16 cellular contexts compared by ENCODE assay signal in the genomic region with DNA sequence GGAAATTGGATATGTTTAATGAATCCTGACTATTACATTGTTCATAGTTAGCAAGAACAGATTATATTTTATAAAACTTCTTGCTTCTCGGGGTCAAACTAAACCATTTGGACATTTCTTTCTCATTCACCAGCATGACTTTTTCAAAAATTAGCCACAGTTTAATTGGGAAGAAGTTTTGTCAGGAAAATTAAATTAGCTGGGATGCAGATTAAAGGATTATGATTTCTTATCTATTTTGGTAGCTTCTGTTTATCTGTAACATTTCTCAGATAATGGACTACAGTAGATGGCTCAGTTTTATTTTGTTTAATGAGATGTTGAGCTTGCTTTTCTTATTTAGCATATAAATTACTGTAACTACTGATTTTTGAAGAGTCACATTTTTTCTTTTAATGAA. TPM values are rescaled to one million over a fixed set of nuclear protein-coding genes. Genes with fewer than 3 reads are reported as not detected.
DNase-seq lines count a peak whose midpoint lies in the region; ATAC-seq and TF ChIP-seq lines count a peak whose summit lies in the region.
"Had no signal": no experiment of that assay in that cellular context is flagged by ENCODE, and none has a peak within 500 bp of the region (broad histone marks: within the 10 kb centered on the region; RNA-seq: fewer than 3 reads in every experiment).

No MANE protein-coding gene starts in this region.

- no peak overlapping the region for H3K18ac ChIP-seq in mesendoderm (ENCODE audit: low read length)

- H3K23ac ChIP-seq in mesendoderm (ENCODE audit: low read length): no peak overlapping the region

- H2BK120ac ChIP-seq in mesendoderm (ENCODE audit: low read depth, low read length): no peak overlapping the region

- H2AK5ac ChIP-seq in mesendoderm (ENCODE audit: low read length): no peak overlapping the region

- intact Hi-C loops in body of pancreas (cut with DNase I): loop anchor here (5.0 kb wide), 1 partner anchor 671 kb away; no protein-coding TSS in a partner anchor

- H3K27me3 ChIP-seq in SK-N-SH (ENCODE audit: insufficient read depth) (no peaks in the 10 kb centered on the region), mesendoderm (ENCODE audit: insufficient read depth, low read length, poor library complexity) (no peaks in the 10 kb centered on the region), body of pancreas (no peaks in the 10 kb centered on the region)

- H3K36me3 ChIP-seq in SK-N-SH (replicated peaks in 1 of 2; ENCODE audit: control insufficient read depth in 1 of 2, insufficient read depth in 2 of 2, low read length in 1 of 2) (no peaks in the 10 kb centered on the region), mesendoderm (ENCODE audit: control insufficient read depth, insufficient read depth, low read length) (no peaks in the 10 kb centered on the region), body of pancreas (replicated peaks in 1 of 2; ENCODE audit: insufficient read depth in 1 of 2, low read depth in 2 of 2) (no peaks in the 10 kb centered on the region)

- CTCF ChIA-PET in SK-N-SH (lab: Yijun Ruan, JAX): interaction anchor here (0.6 to 6.3 kb wide), 12 partner anchors 9 to 675 kb away, joined by 3 to 155 read pairs (median 4); a partner anchor contains a TSS

- no peak overlapping the region for H4K5ac ChIP-seq in mesendoderm (ENCODE audit: low read length)

- H4K8ac ChIP-seq in mesendoderm (ENCODE audit: low read depth, low read length): no peak overlapping the region

- no peaks in the 10 kb centered on the region for H3F3A ChIP-seq in SK-N-SH (replicated peaks; ENCODE audit: insufficient read depth)

- H3K27ac ChIP-seq in 22Rv1 (peak overlapping the region; percentile 56), SK-N-SH (ENCODE audit: low read depth in 2 of 2, low read length in 1 of 2) (no peak overlapping the region), mesendoderm (ENCODE audit: low read depth, low read length) (no peak overlapping the region), body of pancreas (no peak overlapping the region)

- TF ChIP-seq CTCF in 22Rv1 (IDR thresholded peaks at IDR 0.05): no peak
- TF ChIP-seq CTCF in SK-N-SH (IDR thresholded peaks at IDR 0.05): no peak
- TF ChIP-seq CTCF in body of pancreas (IDR thresholded peaks at IDR 0.05): no peak

- ATAC-seq in body of pancreas: no peak

- H3K4me2 ChIP-seq in SK-N-SH (no peak overlapping the region), mesendoderm (ENCODE audit: low read length) (no peak overlapping the region)

- no peak for TF ChIP-seq POLR2A in body of pancreas (IDR thresholded peaks at IDR 0.05)

- no peaks in the 10 kb centered on the region for H4K20me1 ChIP-seq in SK-N-SH (ENCODE audit: insufficient read depth)

- 61% methylated on average over 1 of the region's 1 CpG for WGBS in SK-N-SH (ENCODE audit: low lambda C conversion rate)
- no CpG with 5 or more reads among the region's 1 CpG for WGBS in mesendoderm (ENCODE audit: extremely low coverage, insufficient coverage, low lambda C conversion rate)
- WGBS in body of pancreas, 2 donors: 62 to 81% methylated on average over 1 of the region's 1 CpG

- H3K9me3 ChIP-seq in SK-N-SH (no peaks in the 10 kb centered on the region), body of pancreas (no peaks in the 10 kb centered on the region)

- no peak overlapping the region for H3K56ac ChIP-seq in mesendoderm (ENCODE audit: low read length)

- H3K79me2 ChIP-seq in SK-N-SH (ENCODE audit: insufficient read depth): no peaks in the 10 kb centered on the region
- no peaks in the 10 kb centered on the region for H3K79me2 ChIP-seq in mesendoderm (ENCODE audit: control insufficient read depth, insufficient read depth, low read length)

- peak in 1 of 2 experiments; percentile 44; a peak in 1 of 4 replicates for TF ChIP-seq EP300 in SK-N-SH (IDR thresholded peaks at IDR 0.05; ENCODE audit: borderline replicate concordance in 1 of 2, low read depth in 1 of 2, low read length in 1 of 2)

- no peaks in the 10 kb centered on the region for H3K9me2 ChIP-seq in SK-N-SH

- no peak overlapping the region for H2BK5ac ChIP-seq in mesendoderm (ENCODE audit: low read length)

- no peaks in the 10 kb centered on the region for H3K79me1 ChIP-seq in mesendoderm (ENCODE audit: low read length)

- TF ChIP-seq RAD21 in SK-N-SH (IDR thresholded peaks at IDR 0.05; ENCODE audit: low read length): no peak

- no peak overlapping the region for H3K4me3 ChIP-seq in SK-N-SH (ENCODE audit: low read depth in 2 of 2, low read length in 1 of 2)
- no peak overlapping the region for H3K4me3 ChIP-seq in mesendoderm (ENCODE audit: low read length)
- H3K4me3 ChIP-seq in body of pancreas: no peak overlapping the region

- no peak overlapping the region for H2AFZ ChIP-seq in SK-N-SH (ENCODE audit: low read depth)

- H3K4me1 ChIP-seq in SK-N-SH (ENCODE audit: control insufficient read depth in 1 of 2, insufficient read depth in 2 of 2, low read depth in 1 of 2, low read length in 1 of 2): peaks cover 0 to 6% of the 10 kb centered on the region in 2 experiments; a peak in 2 of 4 replicates
- H3K4me1 ChIP-seq in mesendoderm (ENCODE audit: control insufficient read depth, low read depth, low read length): no peaks in the 10 kb centered on the region
- no peaks in the 10 kb centered on the region for H3K4me1 ChIP-seq in body of pancreas

- DNase-seq in SK-N-SH (no peak), mesendoderm (peak; percentile 4), body of pancreas (no peak), NCI-H2029 treated with DMSO at 0.1 percent for 48 hours (lab: John Stamatoyannopoulos, UW) (no peak), anterior cingulate cortex (lab: John Stamatoyannopoulos, UW) (no peak)
- DNase-seq: 8988T; C1 segment of cervical spinal cord; Calu3; CD4-positive, alpha-beta memory T cell; COR-L47; DMS79 treated with DMSO at 0.1 percent for 48 hours; GF-D8; GOT3; H7; HCEC 1CT had no signal

- no peak overlapping the region for H2BK15ac ChIP-seq in mesendoderm (replicated peaks; ENCODE audit: low read depth)

- POLR2A ChIA-PET in SK-N-SH (lab: Yijun Ruan, JAX): no interaction called here

- no peak overlapping the region for H3K4ac ChIP-seq in mesendoderm (ENCODE audit: low read depth, low read length)

- H3K9ac ChIP-seq in SK-N-SH (no peak overlapping the region), mesendoderm (ENCODE audit: low read length) (no peak overlapping the region)

TF ChIP-seq in SK-N-SH, 30 proteins besides CTCF, POLR2A, EP300 and RAD21:
- TF ChIP-seq, protein P1, sequence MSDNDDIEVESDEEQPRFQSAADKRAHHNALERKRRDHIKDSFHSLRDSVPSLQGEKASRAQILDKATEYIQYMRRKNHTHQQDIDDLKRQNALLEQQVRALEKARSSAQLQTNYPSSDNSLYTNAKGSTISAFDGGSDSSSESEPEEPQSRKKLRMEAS (IDR thresholded peaks at IDR 0.05; ENCODE audit: low read depth): no peak
- TF ChIP-seq GATA2 (CRISPR knock-in tag; IDR thresholded peaks at IDR 0.05) (peak; percentile 48; the same call in 1 of the 2 replicates), CHD2 (IDR thresholded peaks at IDR 0.05; ENCODE audit: low read length, partially characterized antibody) (peak; percentile 9), RCOR1 (IDR thresholded peaks at IDR 0.05; ENCODE audit: low read length) (peak; percentile 25; the same call in 1 of the 2 replicates)
- TF ChIP-seq, protein P2, sequence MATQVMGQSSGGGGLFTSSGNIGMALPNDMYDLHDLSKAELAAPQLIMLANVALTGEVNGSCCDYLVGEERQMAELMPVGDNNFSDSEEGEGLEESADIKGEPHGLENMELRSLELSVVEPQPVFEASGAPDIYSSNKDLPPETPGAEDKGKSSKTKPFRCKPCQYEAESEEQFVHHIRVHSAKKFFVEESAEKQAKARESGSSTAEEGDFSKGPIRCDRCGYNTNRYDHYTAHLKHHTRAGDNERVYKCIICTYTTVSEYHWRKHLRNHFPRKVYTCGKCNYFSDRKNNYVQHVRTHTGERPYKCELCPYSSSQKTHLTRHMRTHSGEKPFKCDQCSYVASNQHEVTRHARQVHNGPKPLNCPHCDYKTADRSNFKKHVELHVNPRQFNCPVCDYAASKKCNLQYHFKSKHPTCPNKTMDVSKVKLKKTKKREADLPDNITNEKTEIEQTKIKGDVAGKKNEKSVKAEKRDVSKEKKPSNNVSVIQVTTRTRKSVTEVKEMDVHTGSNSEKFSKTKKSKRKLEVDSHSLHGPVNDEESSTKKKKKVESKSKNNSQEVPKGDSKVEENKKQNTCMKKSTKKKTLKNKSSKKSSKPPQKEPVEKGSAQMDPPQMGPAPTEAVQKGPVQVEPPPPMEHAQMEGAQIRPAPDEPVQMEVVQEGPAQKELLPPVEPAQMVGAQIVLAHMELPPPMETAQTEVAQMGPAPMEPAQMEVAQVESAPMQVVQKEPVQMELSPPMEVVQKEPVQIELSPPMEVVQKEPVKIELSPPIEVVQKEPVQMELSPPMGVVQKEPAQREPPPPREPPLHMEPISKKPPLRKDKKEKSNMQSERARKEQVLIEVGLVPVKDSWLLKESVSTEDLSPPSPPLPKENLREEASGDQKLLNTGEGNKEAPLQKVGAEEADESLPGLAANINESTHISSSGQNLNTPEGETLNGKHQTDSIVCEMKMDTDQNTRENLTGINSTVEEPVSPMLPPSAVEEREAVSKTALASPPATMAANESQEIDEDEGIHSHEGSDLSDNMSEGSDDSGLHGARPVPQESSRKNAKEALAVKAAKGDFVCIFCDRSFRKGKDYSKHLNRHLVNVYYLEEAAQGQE (IDR thresholded peaks at IDR 0.05; ENCODE audit: low read depth, low read length): no peak

RNA-seq across cellular contexts. Expression of a gene that starts 26.4 kb away (rescaled TPM):
- 10.9 and 14.6 TPM in 2 replicates for polyA plus RNA-seq in SK-N-SH (2012; rRNA removed)
- 20.9 and 23.8 TPM in 2 replicates for polyA plus RNA-seq in SK-N-SH (2012; cell fraction: cytosol; rRNA removed)
- 5.0 and 5.9 TPM in 2 replicates for polyA plus RNA-seq in SK-N-SH (2012; cell fraction: nucleus; rRNA removed)
- polyA plus RNA-seq in mesendoderm (2013, experiment 1 of 2): 4.6 TPM
- 4.8 TPM for polyA plus RNA-seq in mesendoderm (2013, experiment 2 of 2)
- 10 to 100 TPM; 17.9 to 25.4 TPM for total RNA-seq in body of pancreas
